ENCODE assay signal across 10 cellular contexts in the genomic region with DNA sequence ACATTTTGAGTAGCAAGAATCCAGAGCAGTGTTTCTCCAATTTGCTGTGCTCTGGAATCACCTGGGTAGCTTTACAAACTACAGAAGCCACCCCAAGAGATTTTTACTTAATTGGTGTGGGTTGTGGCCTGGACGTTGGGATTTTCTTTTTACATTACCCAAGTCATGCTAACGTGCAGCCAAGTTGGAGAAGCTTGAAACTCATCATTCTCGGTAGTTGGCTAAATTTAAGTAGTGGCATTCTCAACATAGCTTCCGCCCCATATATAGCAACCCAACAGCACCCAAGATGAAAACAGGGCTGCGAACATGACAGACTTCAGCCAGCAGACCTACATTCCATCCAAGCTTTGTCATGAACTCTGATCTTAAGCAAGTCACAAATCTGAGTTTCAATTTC. TPM values are rescaled to one million over a fixed set of nuclear protein-coding genes. Genes with fewer than 3 reads are reported as not detected.
DNase-seq lines count a peak whose midpoint lies in the region; ATAC-seq, FAIRE-seq and TF ChIP-seq lines count a peak whose summit lies in the region.
"Had no signal": no experiment of that assay in that cellular context is flagged by ENCODE, and none has a peak within 500 bp of the region (broad histone marks: within the 10 kb centered on the region; RNA-seq: fewer than 3 reads in every experiment).

No MANE protein-coding gene starts in this region.

- peaks cover 56% of the 10 kb centered on the region for H3K36me3 Mint-ChIP-seq in activated naive CD4-positive, alpha-beta T cell treated with anti-CD3 and anti-CD28 coated beads, Interleukin-2, amount 10 ng/mL, durations not matched to agents 7 days and 5 days
- H3K36me3 Mint-ChIP-seq in effector memory CD8-positive, alpha-beta T cell (ENCODE audit: insufficient read depth): peaks cover 40% of the 10 kb centered on the region

- peak; percentile 41 for DNase-seq in activated naive CD4-positive, alpha-beta T cell treated with anti-CD3 and anti-CD28 coated beads, Interleukin-2, amount 10 ng/mL, durations not matched to agents 7 days and 5 days
- no peak for DNase-seq in activated naive CD4-positive, alpha-beta T cell (lab: John Stamatoyannopoulos, UW)
- no peak for DNase-seq in effector memory CD8-positive, alpha-beta T cell
- no peak for DNase-seq in stimulated activated naive CD8-positive, alpha-beta T cell treated with anti-CD3 and anti-CD28 coated beads, Interleukin-15, amount 100 ng/mL, for 72 hours
- DNase-seq in frontal cortex (ENCODE audit: low spot score in 2 of 2) (no peak), GM20000 (ENCODE audit: low spot score) (no peak), HuH-7.5 (ENCODE audit: low spot score) (no peak)
- DNase-seq: activated effector memory CD4-positive, alpha-beta T cell treated with anti-CD3 and anti-CD28 coated beads, Interleukin-2, amount 50 U/mL, for 16 hours; NCI-H1436 had no signal

- peak overlapping the region; percentile 62 for H3K4me3 Mint-ChIP-seq in activated naive CD4-positive, alpha-beta T cell treated with anti-CD3 and anti-CD28 coated beads, Interleukin-2, amount 10 ng/mL, durations not matched to agents 7 days and 5 days
- peak overlapping the region; percentile 72 to 73 for H3K4me3 Mint-ChIP-seq in effector memory CD8-positive, alpha-beta T cell
- H3K4me3 Mint-ChIP-seq in stimulated activated naive CD8-positive, alpha-beta T cell treated with anti-CD3 and anti-CD28 coated beads, Interleukin-15, amount 100 ng/mL, for 72 hours: peak overlapping the region; percentile 56 to 77

- H3K9me3 Mint-ChIP-seq in activated naive CD4-positive, alpha-beta T cell treated with anti-CD3 and anti-CD28 coated beads, Interleukin-2, amount 10 ng/mL, durations not matched to agents 7 days and 5 days: no peaks in the 10 kb centered on the region
- H3K9me3 Mint-ChIP-seq in effector memory CD8-positive, alpha-beta T cell: no peaks in the 10 kb centered on the region
- H3K9me3 Mint-ChIP-seq in stimulated activated naive CD8-positive, alpha-beta T cell treated with anti-CD3 and anti-CD28 coated beads, Interleukin-15, amount 100 ng/mL, for 72 hours: no peaks in the 10 kb centered on the region

- CTCF ChIA-PET in activated naive CD4-positive, alpha-beta T cell treated with anti-CD3 and anti-CD28 coated beads, Interleukin-2, amount 10 ng/mL, durations not matched to agents 7 days and 5 days (lab: Charles Lee): interaction anchor here (0.7 to 2.7 kb wide), 9 partner anchors 8 to 442 kb away, joined by 3 to 22 read pairs (median 4); a partner anchor contains a TSS

- ATAC-seq in HG03045 (IDR thresholded peaks at IDR 0.05; ENCODE audit: unreplicated experiment): peak; percentile 43
- no peak for ATAC-seq in effector memory CD8-positive, alpha-beta T cell (replicated peaks)
- no peak for ATAC-seq in stimulated activated naive CD8-positive, alpha-beta T cell treated with anti-CD3 and anti-CD28 coated beads, Interleukin-15, amount 100 ng/mL, for 72 hours

- peak overlapping the region; percentile 97 for H3K27ac Mint-ChIP-seq in activated naive CD4-positive, alpha-beta T cell treated with anti-CD3 and anti-CD28 coated beads, Interleukin-2, amount 10 ng/mL, durations not matched to agents 7 days and 5 days
- H3K27ac Mint-ChIP-seq in effector memory CD8-positive, alpha-beta T cell: peak overlapping the region; percentile 97 to 99
- peak overlapping the region; percentile 97 to 98 for H3K27ac Mint-ChIP-seq in stimulated activated naive CD8-positive, alpha-beta T cell treated with anti-CD3 and anti-CD28 coated beads, Interleukin-15, amount 100 ng/mL, for 72 hours

- TF ChIP-seq CTCF in GM20000 (IDR thresholded peaks at IDR 0.05; ENCODE audit: extremely low read depth, missing control alignments): no peak

- no peak for FAIRE-seq in frontal cortex (lab: Jason Lieb, UNC)

- no peaks in the 10 kb centered on the region for H3K27me3 Mint-ChIP-seq in activated naive CD4-positive, alpha-beta T cell treated with anti-CD3 and anti-CD28 coated beads, Interleukin-2, amount 10 ng/mL, durations not matched to agents 7 days and 5 days
- H3K27me3 Mint-ChIP-seq in effector memory CD8-positive, alpha-beta T cell: no peaks in the 10 kb centered on the region
- no peaks in the 10 kb centered on the region for H3K27me3 Mint-ChIP-seq in stimulated activated naive CD8-positive, alpha-beta T cell treated with anti-CD3 and anti-CD28 coated beads, Interleukin-15, amount 100 ng/mL, for 72 hours

- peaks cover 97% of the 10 kb centered on the region for H3K4me1 Mint-ChIP-seq in activated naive CD4-positive, alpha-beta T cell treated with anti-CD3 and anti-CD28 coated beads, Interleukin-2, amount 10 ng/mL, durations not matched to agents 7 days and 5 days
- H3K4me1 Mint-ChIP-seq in effector memory CD8-positive, alpha-beta T cell (ENCODE audit: low read depth in 2 of 2): peaks cover 82 to 94% of the 10 kb centered on the region in 2 donors
- peaks cover 99% of the 10 kb centered on the region for H3K4me1 Mint-ChIP-seq in stimulated activated naive CD8-positive, alpha-beta T cell treated with anti-CD3 and anti-CD28 coated beads, Interleukin-15, amount 100 ng/mL, for 72 hours

RNA-seq across cellular contexts. Expression of a gene that starts 25.0 kb away (rescaled TPM):
- 89.7 TPM for total RNA-seq in frontal cortex

RNA-seq across cellular contexts. Expression of a gene that starts 34.1 kb away (rescaled TPM):
- total RNA-seq in frontal cortex: 2.4 TPM
